ENCODE assay signal across 8 cellular contexts in the genomic region with DNA sequence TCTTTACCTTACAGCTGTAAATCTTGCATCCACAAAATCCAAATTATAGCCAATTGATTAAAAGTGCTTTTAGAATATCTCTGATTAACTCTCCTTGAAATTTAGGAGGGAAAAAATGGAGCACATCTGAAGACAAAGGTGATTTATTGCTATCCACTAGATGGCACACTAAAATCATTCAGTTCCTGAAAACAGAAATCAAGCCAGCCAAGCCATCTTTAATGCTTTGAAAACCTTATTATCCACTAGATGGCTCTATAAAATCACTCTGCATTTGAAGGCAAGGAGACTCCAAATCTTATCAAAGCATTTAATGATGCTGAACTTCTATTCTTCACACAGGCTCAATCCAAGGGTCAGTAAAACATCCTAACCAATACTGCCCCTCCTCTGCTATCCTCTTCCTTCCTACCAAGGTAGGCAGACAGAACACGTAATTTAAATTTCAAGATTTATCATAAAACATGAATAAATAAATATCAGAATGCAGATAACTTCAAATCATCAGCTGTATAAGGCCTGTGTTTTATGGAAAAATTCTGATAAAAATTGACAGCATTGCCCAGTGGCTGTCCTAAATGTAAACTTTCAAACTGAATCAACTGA. TPM values are rescaled to one million over a fixed set of nuclear protein-coding genes. Genes with fewer than 3 reads are reported as not detected.
DNase-seq lines count a peak whose midpoint lies in the region; ATAC-seq, FAIRE-seq and TF ChIP-seq lines count a peak whose summit lies in the region.

No MANE protein-coding gene starts in this region.

- TF ChIP-seq POLR2A in K562 (conservative IDR thresholded peaks at IDR 0.05) (no peak), stomach (IDR thresholded peaks at IDR 0.05) (no peak)

- H3K36me3 ChIP-seq in K562 (ENCODE audit: control insufficient read depth, insufficient read depth, low read length): peaks cover 28% of the 10 kb centered on the region; the same call in 2 of the 3 replicates
- H3K36me3 ChIP-seq in stomach: peaks cover 0 to 12% (median 9%) of the 10 kb centered on the region in 4 donors

- TF ChIP-seq RAD21 in K562 (CRISPR knock-in tag; conservative IDR thresholded peaks at IDR 0.05 in 1 of 2, IDR thresholded peaks at IDR 0.05 in 1 of 2): peak; percentile 99

- H3K4me1 ChIP-seq in K562 (replicated peaks in 1 of 2; ENCODE audit: control insufficient read depth in 2 of 2, insufficient read depth in 2 of 2, low read length in 2 of 2): no peaks in the 10 kb centered on the region
- H3K4me1 ChIP-seq in stomach: peaks cover 14 to 77% (median 37%) of the 10 kb centered on the region in 4 donors

- H4K20me1 ChIP-seq in K562 (replicated peaks; ENCODE audit: control insufficient read depth, insufficient read depth, low read length): 0 out of 2 replicates have a peak, but pooled peaks cover 3% of the 10 kb centered on the region

- peak; percentile 89 for FAIRE-seq in K562 (lab: Jason Lieb, UNC)

- ATAC-seq in GM21619 (IDR thresholded peaks at IDR 0.05; ENCODE audit: unreplicated experiment) (peak; percentile 75), K562 (peak; percentile 91)

- 87% methylated on average over 1 of the region's 1 CpG for WGBS in K562 (ENCODE audit: insufficient coverage, low coverage, missing lambda C conversion rate)
- WGBS in stomach, 5 donors: 60 to 79% (median 71%) methylated on average over 1 of the region's 1 CpG

- POLR2A ChIA-PET in K562 (lab: Yijun Ruan, JAX): no interaction called here

- CTCF ChIA-PET in K562 (lab: Yijun Ruan, JAX; ENCODE audit: low intra/inter-chr PET ratio): interaction anchor here (0.6 to 3.6 kb wide), 6 partner anchors 14 to 1952 kb away, joined by 3 to 98 read pairs (median 4); no protein-coding TSS in a partner anchor

- intact Hi-C loops in K562 (cut with micrococcal nuclease): loop anchor here (1.0 kb wide), 3 partner anchors 48 to 800 kb away; partner anchors contain the start of gene GOLIM4
- intact Hi-C loops in stomach (cut with DNase I; ENCODE audit: low total_unique reads): loop anchor here (5.0 kb wide), 1 partner anchor 120 kb away; no protein-coding TSS in a partner anchor

- in situ Hi-C loops in K562 (cut with MboI): loop anchor here (5.0 kb wide), 1 partner anchor 115 kb away; no protein-coding TSS in a partner anchor

- H2AFZ ChIP-seq in K562 (ENCODE audit: low read depth, low read length): no peak overlapping the region

- H3K27me3 ChIP-seq in K562 (ENCODE audit: control insufficient read depth in 2 of 2, insufficient read depth in 2 of 2, low read length in 2 of 2) (no peaks in the 10 kb centered on the region), stomach (no peaks in the 10 kb centered on the region)

- H3K4me2 ChIP-seq in K562 (ENCODE audit: insufficient read depth, low read length): no peak overlapping the region

- H3K79me2 ChIP-seq in K562 (ENCODE audit: control insufficient read depth, insufficient read depth, low read length): peaks cover 36% of the 10 kb centered on the region

- no peaks in the 10 kb centered on the region for H3K9me3 ChIP-seq in K562 (replicated peaks; ENCODE audit: control insufficient read depth, insufficient read depth, low read depth, low read length)
- no peaks in the 10 kb centered on the region for H3K9me3 ChIP-seq in stomach

- BruUV-seq in K562 (replicated peaks; lab: Mats Ljungman, UMichigan): no TSS peak

- H3K27ac ChIP-seq in K562 (ENCODE audit: extremely low read depth, low read depth, low read length) (no peak overlapping the region), stomach (no peak overlapping the region)

- no peak overlapping the region for H3K4me3 ChIP-seq in K562
- H3K4me3 ChIP-seq in stomach: no peak overlapping the region

- no peaks in the 10 kb centered on the region for H3K9me1 ChIP-seq in K562 (ENCODE audit: control insufficient read depth, insufficient read depth, low read length)

- peak; percentile 44 for DNase-seq in GM04503 (ENCODE audit: low read depth)
- DNase-seq in HS-5 (ENCODE audit: low read depth): peak; percentile 57
- peak; percentile 89 for DNase-seq in NCI-H774 (lab: John Stamatoyannopoulos, UW)
- DNase-seq in K562 (ENCODE audit: extremely low read depth in 1 of 4, low spot score in 3 of 4): peak; percentile 34 to 77 (median 50)
- peak; percentile 43 for DNase-seq in iPS-NIHi11 (ENCODE audit: low spot score)
- DNase-seq in stomach: no peak
- DNase-seq in activated naive CD4-positive, alpha-beta T cell treated with anti-CD3 and anti-CD28 coated beads, Interleukin-2, amount 50 U/mL, for 16 hours: no peak

- no peak for TF ChIP-seq EP300 in K562 (IDR thresholded peaks at IDR 0.05; ENCODE audit: low read length)
- TF ChIP-seq EP300 in stomach (IDR thresholded peaks at IDR 0.05): no peak

- TF ChIP-seq CTCF in K562 (IDR thresholded peaks at IDR 0.05 in 2 of 3, conservative IDR thresholded peaks at IDR 0.05 in 1 of 3; ENCODE audit: insufficient read depth in 2 of 3, low read depth in 1 of 3, low read length in 3 of 3): peak; percentile 73 to 99 (median 95)
- TF ChIP-seq CTCF in stomach (IDR thresholded peaks at IDR 0.05): peak in 5 of 7 experiments; percentile 53 to 98 (median 80)

- H3K9ac ChIP-seq in K562 (ENCODE audit: insufficient read depth in 1 of 2, low read depth in 2 of 2, low read length in 2 of 2): no peak overlapping the region

TF ChIP-seq in K562, 482 proteins besides CTCF, POLR2A, EP300 and RAD21 (continues in another document):
- TF ChIP-seq ZFPM2 (CRISPR knock-in tag; IDR thresholded peaks at IDR 0.05): no peak
- peak; percentile 86 for TF ChIP-seq RB1 (IDR thresholded peaks at IDR 0.05; ENCODE audit: low read depth)
- TF ChIP-seq MLX (CRISPR knock-in tag; conservative IDR thresholded peaks at IDR 0.05): no peak
- TF ChIP-seq RCOR1 (IDR thresholded peaks at IDR 0.05; ENCODE audit: borderline replicate concordance in 1 of 2, low read depth in 2 of 2, low read length in 2 of 2): 0 out of 4 replicates have a peak, but pooled peaks of 1 of the 2 experiments have one; percentile 33
- no peak for TF ChIP-seq SMAD2 (IDR thresholded peaks at IDR 0.05; ENCODE audit: low read depth, low read length)
- 0 out of 2 replicates have a peak, but pooled peaks have one; percentile 31 for TF ChIP-seq SPI1 (IDR thresholded peaks at IDR 0.05; ENCODE audit: borderline replicate concordance, low read depth, low read length)
- TF ChIP-seq E2F6 (IDR thresholded peaks at IDR 0.05; ENCODE audit: borderline replicate concordance in 1 of 2, extremely low read depth in 1 of 2, insufficient read depth in 1 of 2, insufficient read length in 1 of 2, low read depth in 1 of 2, low read length in 1 of 2, poor library complexity in 1 of 2, severe bottlenecking in 1 of 2): no peak
- TF ChIP-seq RBM14 (IDR thresholded peaks at IDR 0.05; ENCODE audit: borderline replicate concordance, insufficient read depth, low read depth, low read length): no peak
- no peak for TF ChIP-seq KLF10 (CRISPR knock-in tag; IDR thresholded peaks at IDR 0.05)
- TF ChIP-seq, protein P1, sequence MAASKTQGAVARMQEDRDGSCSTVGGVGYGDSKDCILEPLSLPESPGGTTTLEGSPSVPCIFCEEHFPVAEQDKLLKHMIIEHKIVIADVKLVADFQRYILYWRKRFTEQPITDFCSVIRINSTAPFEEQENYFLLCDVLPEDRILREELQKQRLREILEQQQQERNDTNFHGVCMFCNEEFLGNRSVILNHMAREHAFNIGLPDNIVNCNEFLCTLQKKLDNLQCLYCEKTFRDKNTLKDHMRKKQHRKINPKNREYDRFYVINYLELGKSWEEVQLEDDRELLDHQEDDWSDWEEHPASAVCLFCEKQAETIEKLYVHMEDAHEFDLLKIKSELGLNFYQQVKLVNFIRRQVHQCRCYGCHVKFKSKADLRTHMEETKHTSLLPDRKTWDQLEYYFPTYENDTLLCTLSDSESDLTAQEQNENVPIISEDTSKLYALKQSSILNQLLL (CRISPR knock-in tag; IDR thresholded peaks at IDR 0.05; ENCODE audit: borderline replicate concordance): no peak

RNA-seq across cellular contexts. Expression of gene GOLIM4, which starts 48.4 kb away (rescaled TPM):
- total RNA-seq in K562 (2011; cell fraction: chromatin; rRNA removed; ENCODE audit: low replicate concordance): 19.0 and 64.7 TPM in 2 replicates
- 22.7 and 26.3 TPM in 2 replicates for total RNA-seq in K562 (2011; cell fraction: nucleolus; rRNA removed)
- total RNA-seq in K562 (2011; cell fraction: nucleoplasm; rRNA removed): 35.1 and 43.4 TPM in 2 replicates
- 39.4 and 43.7 TPM in 2 replicates for total RNA-seq in K562 (2014; rRNA removed)
- 31.9 and 36.8 TPM in 2 replicates for total RNA-seq in K562 (2014; rRNA removed; fragmentation: Illumina TruSeq; extraction: Trizol)
- 36.0 TPM in 2 replicates for total RNA-seq in K562 (2015; rRNA removed; fragmentation: Illumina TruSeq; extraction: Trizol)
- 27.0 and 29.2 TPM in 2 replicates for total RNA-seq in K562 (2021)
- 9.3 and 12.8 TPM in 2 replicates for polyA plus RNA-seq in K562 (2011; rRNA removed)
- polyA plus RNA-seq in K562 (2011; cell fraction: cytosol; rRNA removed): 7.7 and 9.2 TPM in 2 replicates
- 16.0 and 16.9 TPM in 2 replicates for polyA plus RNA-seq in K562 (2011; cell fraction: nucleus; rRNA removed)
- polyA plus RNA-seq in K562 (2012): 29.7 TPM in 2 replicates
- polyA plus RNA-seq in K562 (2014; fragmentation: Illumina TruSeq; extraction: Trizol): 32.6 and 37.5 TPM in 2 replicates
- 10 to 100 TPM; 11.3 to 12.0 TPM for polyA plus RNA-seq in K562 (2014; fragmentation: Nextera tagmentation; extraction: Ambion mirVana)
- 20.5 and 31.0 TPM in 2 replicates for polyA plus RNA-seq in K562 (2014; rRNA removed)
- polyA minus RNA-seq in K562 (2011; rRNA and poly(A)+ RNA removed): 41.7 and 56.2 TPM in 2 replicates
- 17.6 and 25.5 TPM in 2 replicates for polyA minus RNA-seq in K562 (2011; cell fraction: cytosol; rRNA and poly(A)+ RNA removed)
- polyA minus RNA-seq in K562 (2011; cell fraction: nucleus; rRNA and poly(A)+ RNA removed): 21.0 and 36.3 TPM in 2 replicates
- total RNA-seq in stomach: 100 to 1,000 TPM in 1 of 5 donors, 10 to 100 TPM in 4; 23.7 to 102 (median 44.4) TPM
- 10 to 100 TPM in 1 of 3 donors, 1 to 10 TPM in 2; 7.6 to 11.7 (median 9.0) TPM for polyA plus RNA-seq in stomach

Comparison
In these comparisons a context has a peak if more than half of its experiments do, and no peak if none do; other contexts are left out.
1. DNase-seq: peak in GM04503 (single experiment), HS-5 (single experiment), NCI-H774 (single experiment), K562 (4 of 4) and iPS-NIHi11 (single experiment); none in stomach (single experiment) and activated naive CD4-positive, alpha-beta T cell treated with anti-CD3 and anti-CD28 coated beads, Interleukin-2, amount 50 U/mL, for 16 hours (single experiment).